Comparison of ENCODE assay signal across 1 cellular context in genomic region chr2:147399011-147399410, GRCh38.
TF ChIP-seq lines count a peak whose summit lies in the region.

No MANE protein-coding gene starts in this region.

TF ChIP-seq in WTC11, 78 proteins besides CTCF, POLR2A, EP300 and RAD21 (continued from another document):
- TF ChIP-seq E2F5 (CRISPR knock-in tag; IDR thresholded peaks at IDR 0.05) (no peak), FOXK1 (CRISPR knock-in tag; IDR thresholded peaks at IDR 0.05) (no peak), ZMAT4 (CRISPR knock-in tag; IDR thresholded peaks at IDR 0.05) (no peak), CBFB (CRISPR knock-in tag; IDR thresholded peaks at IDR 0.05; ENCODE audit: low read depth) (no peak), RELA (CRISPR knock-in tag; IDR thresholded peaks at IDR 0.05; ENCODE audit: borderline replicate concordance) (no peak), ZNF671 (CRISPR knock-in tag; IDR thresholded peaks at IDR 0.05) (no peak), E2F4 (CRISPR knock-in tag; IDR thresholded peaks at IDR 0.05; ENCODE audit: borderline replicate concordance, low read depth) (no peak), NFATC4 (CRISPR knock-in tag; IDR thresholded peaks at IDR 0.05) (no peak), CREB1 (CRISPR knock-in tag; IDR thresholded peaks at IDR 0.05) (no peak), ZNF138 (CRISPR knock-in tag; conservative IDR thresholded peaks at IDR 0.05) (no peak), ESRRA (CRISPR knock-in tag; IDR thresholded peaks at IDR 0.05; ENCODE audit: borderline replicate concordance) (no peak), EMX1 (CRISPR knock-in tag; IDR thresholded peaks at IDR 0.05) (no peak)
